20 cellular contexts compared by ENCODE assay signal in genomic region chr18:79738565-79739439, GRCh38. TPM values are rescaled to one million over a fixed set of nuclear protein-coding genes. Genes with fewer than 3 reads are reported as not detected.
DNase-seq lines count a peak whose midpoint lies in the region; ATAC-seq and TF ChIP-seq lines count a peak whose summit lies in the region.
"Had no signal": no experiment of that assay in that cellular context is flagged by ENCODE, and none has a peak within 500 bp of the region (broad histone marks: within the 10 kb centered on the region; RNA-seq: fewer than 3 reads in every experiment).

No MANE protein-coding gene starts in this region.

- peak overlapping the region; percentile 71 for H3K27ac Mint-ChIP-seq in T-helper 17 cell
- H3K27ac Mint-ChIP-seq in nephron progenitor cell: peak overlapping the region; percentile 85
- H3K27ac Mint-ChIP-seq: activated naive CD8-positive, alpha-beta T cell; activated T-cell treated with anti-CD3 and anti-CD28 coated beads, Interleukin-2, amount 50 U/mL, for 24 hours; CD8-positive, alpha-beta memory T cell had no signal

- no peaks in the 10 kb centered on the region for H3K4me1 Mint-ChIP-seq in T-helper 17 cell
- H3K4me1 Mint-ChIP-seq in nephron progenitor cell: peaks cover 10% of the 10 kb centered on the region

- POLR2A ChIA-PET in HEK293T (lab: Yijun Ruan, JAX): no interaction called here

- ATAC-seq in T-helper 17 cell (no peak), GM18870 (IDR thresholded peaks at IDR 0.05; ENCODE audit: unreplicated experiment) (no peak)
- ATAC-seq: Panc1 had no signal

- CTCF ChIA-PET in HEK293T (lab: Yijun Ruan, JAX): no interaction called here

- peaks cover 21% of the 10 kb centered on the region for H3K36me3 Mint-ChIP-seq in T-helper 17 cell (ENCODE audit: low read depth)
- H3K36me3 Mint-ChIP-seq in nephron progenitor cell (ENCODE audit: low read depth): peaks cover 71% of the 10 kb centered on the region

- DNase-seq in AG08395 (ENCODE audit: low spot score) (peak; percentile 34), T-helper 17 cell (no peak), fibroblast of peridontal ligament (ENCODE audit: extremely low read depth) (peak; percentile 11), nephron progenitor cell (no peak), NK-92 (lab: John Stamatoyannopoulos, UW; ENCODE audit: unreplicated experiment) (no peak), HEK293T (ENCODE audit: extremely low spot score) (no peak), SK-N-DZ (ENCODE audit: low spot score) (no peak)
- DNase-seq: activated CD4-positive, alpha-beta T cell treated with anti-CD3 and anti-CD28 coated beads, Interleukin-2, amount 50 U/mL, for 4 hours; activated T-cell treated with anti-CD3 and anti-CD28 coated beads, Interleukin-2, amount 50 U/mL, for 24 hours; mesendoderm; NCI-H1417; NCI-H2171 treated with DMSO at 0.1 percent for 48 hours; NCI-H82 had no signal

- no peak for TF ChIP-seq CTCF in nephron progenitor cell (IDR thresholded peaks at IDR 0.05)

- H3K27me3 Mint-ChIP-seq in T-helper 17 cell: no peaks in the 10 kb centered on the region
- H3K27me3 Mint-ChIP-seq in nephron progenitor cell (ENCODE audit: low read depth, poor library complexity): peaks cover 3% of the 10 kb centered on the region
- H3K27me3 Mint-ChIP-seq: activated naive CD8-positive, alpha-beta T cell; activated T-cell treated with anti-CD3 and anti-CD28 coated beads, Interleukin-2, amount 50 U/mL, for 24 hours; CD8-positive, alpha-beta memory T cell; central memory CD8-positive, alpha-beta T cell had no signal

- H3K4me3 Mint-ChIP-seq in T-helper 17 cell (no peak overlapping the region), nephron progenitor cell (no peak overlapping the region)
- H3K4me3 Mint-ChIP-seq: activated naive CD8-positive, alpha-beta T cell; activated T-cell treated with anti-CD3 and anti-CD28 coated beads, Interleukin-2, amount 50 U/mL, for 24 hours; CD8-positive, alpha-beta memory T cell; central memory CD8-positive, alpha-beta T cell; nephron had no signal

- peaks cover 7% of the 10 kb centered on the region for H3K9me3 ChIP-seq in T-helper 17 cell (ENCODE audit: control insufficient read depth, low read length, poor library complexity, severe bottlenecking)

- peaks cover 7% of the 10 kb centered on the region for H3K9me3 Mint-ChIP-seq in nephron progenitor cell
- H3K9me3 Mint-ChIP-seq: activated T-cell treated with anti-CD3 and anti-CD28 coated beads, Interleukin-2, amount 50 U/mL, for 24 hours; central memory CD8-positive, alpha-beta T cell; nephron had no signal

TF ChIP-seq in HEK293T, 16 proteins besides CTCF, POLR2A, EP300 and RAD21:
- TF ChIP-seq FOXA1 (IDR thresholded peaks at IDR 0.05) (no peak), ELF4 (IDR thresholded peaks at IDR 0.05) (no peak), SP1 (IDR thresholded peaks at IDR 0.05) (no peak), SUZ12 (IDR thresholded peaks at IDR 0.05) (no peak), L3MBTL2 (conservative IDR thresholded peaks at IDR 0.05) (no peak), NFRKB (IDR thresholded peaks at IDR 0.05) (no peak), LEF1 (IDR thresholded peaks at IDR 0.05; ENCODE audit: borderline replicate concordance) (no peak), FOXM1 (IDR thresholded peaks at IDR 0.05; ENCODE audit: borderline replicate concordance) (no peak), BHLHE40 (IDR thresholded peaks at IDR 0.05; ENCODE audit: borderline replicate concordance) (no peak), FOXK2 (IDR thresholded peaks at IDR 0.05) (no peak), TARDBP (IDR thresholded peaks at IDR 0.05) (no peak)

RNA-seq across cellular contexts. Expression of gene KCNG2, which starts 58.9 kb away (rescaled TPM):
- not detected for total RNA-seq in T-helper 17 cell
- not detected in 2 replicates for polyA plus RNA-seq in SK-N-DZ (2014; cell fraction: cytosol; rRNA removed)
- not detected in 2 replicates for polyA plus RNA-seq in SK-N-DZ (2014; cell fraction: nucleus; rRNA removed)
- total RNA-seq: CD8-positive, alpha-beta memory T cell; pulmonary artery endothelial cell had no signal
- polyA plus RNA-seq: CD8-positive, alpha-beta memory T cell had no signal

RNA-seq across cellular contexts. Expression of gene CTDP1, which starts 59.2 kb away (rescaled TPM):
- total RNA-seq in T-helper 17 cell: 10 to 100 TPM; 61.0 to 65.1 TPM
- 22.8 and 25.5 TPM in 2 replicates for polyA plus RNA-seq in SK-N-DZ (2014; cell fraction: cytosol; rRNA removed)
- 23.6 and 26.4 TPM in 2 replicates for polyA plus RNA-seq in SK-N-DZ (2014; cell fraction: nucleus; rRNA removed)

Comparison
In these comparisons a context has a peak if more than half of its experiments do, and no peak if none do; other contexts are left out.
1. DNase-seq: peak in AG08395 (single experiment) and fibroblast of peridontal ligament (single experiment); none in T-helper 17 cell (0 of 3), nephron progenitor cell (single experiment), NK-92 (single experiment), HEK293T (single experiment) and SK-N-DZ (single experiment).